10 cellular contexts compared by ENCODE assay signal in the genomic region with DNA sequence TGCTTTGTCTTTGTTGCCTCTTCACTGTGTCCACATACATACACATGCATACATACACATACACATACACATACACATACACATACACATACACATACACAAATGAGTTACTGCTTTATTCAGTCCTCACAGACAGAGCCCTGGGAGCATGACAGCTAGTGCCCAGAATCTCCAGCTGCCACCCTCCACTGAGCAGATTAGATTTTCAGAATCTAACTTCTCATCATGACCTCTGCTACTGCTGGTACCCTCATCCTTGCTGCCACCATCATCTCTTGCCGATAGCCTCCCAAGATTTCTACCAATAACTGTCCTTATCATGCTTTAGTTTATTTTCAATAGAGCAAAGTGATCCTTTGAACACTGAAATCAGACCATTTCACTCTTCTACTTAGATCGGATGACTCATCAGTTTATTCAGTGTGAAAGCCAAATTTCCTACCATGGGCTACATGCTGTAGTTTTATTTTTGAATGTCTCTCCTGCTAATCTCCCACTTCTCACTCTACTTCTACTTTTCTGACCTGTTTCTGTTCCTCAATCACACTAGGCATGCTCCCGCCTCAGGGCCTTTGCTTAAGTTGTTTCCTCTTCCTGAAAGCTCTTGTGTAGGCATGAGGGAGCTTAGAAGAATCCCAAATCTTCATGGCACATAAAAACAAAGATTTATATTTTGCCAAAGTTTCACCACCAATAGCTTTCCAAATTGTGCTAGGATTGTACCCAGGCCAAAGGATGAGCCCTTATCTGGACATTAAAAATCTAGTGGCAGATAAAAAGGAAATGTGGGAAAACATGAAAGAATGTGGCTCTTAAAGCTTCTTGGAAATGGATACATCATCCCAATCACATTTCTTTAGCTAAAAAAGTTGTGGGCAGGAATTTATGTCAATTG. TPM values are rescaled to one million over a fixed set of nuclear protein-coding genes. Genes with fewer than 3 reads are reported as not detected.
DNase-seq lines count a peak whose midpoint lies in the region; ATAC-seq, FAIRE-seq and TF ChIP-seq lines count a peak whose summit lies in the region.
"Had no signal": no experiment of that assay in that cellular context is flagged by ENCODE, and none has a peak within 500 bp of the region (broad histone marks: within the 10 kb centered on the region; RNA-seq: fewer than 3 reads in every experiment).

No MANE protein-coding gene starts in this region.

- dilution Hi-C loops in IMR-90 (cut with HindIII; ENCODE audit: low sequenced_read_pairs, unreplicated experiment), result no loop called here

- POLR2A ChIA-PET in IMR-90 (lab: Charles Lee; ENCODE audit: unreplicated experiment), result interaction anchor here (0.7 kb wide), 1 partner anchor 924 kb away, joined by 3 read pairs; no protein-coding TSS in a partner anchor
- POLR2A ChIA-PET in CD4-positive, alpha-beta memory T cell (lab: Charles Lee; ENCODE audit: partially characterized antibody), result no interaction called here

- H3K4ac ChIP-seq in IMR-90 (ENCODE audit: low read depth, low read length), result peak overlapping the region; percentile 90

- 0% methylated on average over 1 of the region's 3 CpGs; no CpG with 5 or more reads in 1 of the 2 experiments for WGBS in IMR-90 (ENCODE audit: extremely low coverage in 2 of 2, insufficient read length in 1 of 2), 2 experiments

- H4K8ac ChIP-seq in IMR-90 (ENCODE audit: low read depth in 2 of 2, low read length in 2 of 2), result peak overlapping the region; percentile 50 to 84; a peak in 3 of 4 replicates

- in situ Hi-C loops in IMR-90 (cut with MboI; ENCODE audit: low sequenced_read_pairs), result no loop called here

- no peaks in the 10 kb centered on the region for H3K27me3 ChIP-seq in IMR-90 (ENCODE audit: control insufficient read depth, insufficient read depth, low read length)
- H3K27me3 ChIP-seq in CD4-positive, alpha-beta memory T cell (ENCODE audit: insufficient read depth, low read length), result no peaks in the 10 kb centered on the region
- H3K27me3 ChIP-seq: gastrocnemius medialis had no signal

- H3K4me3 Mint-ChIP-seq in CD4-positive, alpha-beta memory T cell, result no peak overlapping the region

- peaks cover 31% of the 10 kb centered on the region for H3K4me1 ChIP-seq in IMR-90 (ENCODE audit: control insufficient read depth, insufficient read depth, low read length)
- H3K4me1 ChIP-seq in CD4-positive, alpha-beta memory T cell (ENCODE audit: insufficient read depth, low read length), result no peaks in the 10 kb centered on the region
- H3K4me1 ChIP-seq: gastrocnemius medialis had no signal

- peak overlapping the region; percentile 32; the same call in 1 of the 2 replicates for H3K56ac ChIP-seq in IMR-90 (ENCODE audit: extremely low read depth, insufficient read depth, low read length)

- FAIRE-seq in D721Med (lab: Jason Lieb, UNC), result peak; percentile 61

- intact Hi-C loops in IMR-90 (cut with micrococcal nuclease), result loop anchor here (2.0 kb wide), 1 partner anchor 171 kb away; no protein-coding TSS in a partner anchor
- intact Hi-C loops in CD4-positive, alpha-beta memory T cell (cut with micrococcal nuclease), result no loop called here

- H2AK9ac ChIP-seq in IMR-90 (replicated peaks; ENCODE audit: low read depth, low read length, poor library complexity), result no peak overlapping the region

- H3K27ac Mint-ChIP-seq in CD4-positive, alpha-beta memory T cell, result peak overlapping the region in 2 of 7 donors; percentile 0 to 22

- peaks cover 0 to 14% (median 3%) of the 10 kb centered on the region in 8 donors for H3K9me3 Mint-ChIP-seq in CD4-positive, alpha-beta memory T cell

- no peaks in the 10 kb centered on the region for H3K36me3 ChIP-seq in IMR-90 (ENCODE audit: control insufficient read depth, insufficient read depth, low read length)
- H3K36me3 ChIP-seq in CD4-positive, alpha-beta memory T cell (ENCODE audit: insufficient read depth, low read length), result no peaks in the 10 kb centered on the region
- H3K36me3 ChIP-seq: gastrocnemius medialis had no signal

- no TSS peak for BruUV-seq in IMR-90 (replicated peaks; lab: Mats Ljungman, UMichigan)

- no peak for TF ChIP-seq POLR2A in IMR-90 (IDR thresholded peaks at IDR 0.05; ENCODE audit: low read depth, low read length)

- peak overlapping the region; percentile 78 for H3K27ac ChIP-seq in IMR-90 (ENCODE audit: insufficient read depth, low read length)
- no peak overlapping the region for H3K27ac ChIP-seq in CD4-positive, alpha-beta memory T cell (ENCODE audit: low read depth, low read length)
- H3K27ac ChIP-seq: gastrocnemius medialis had no signal

- H3K9ac ChIP-seq in IMR-90 (ENCODE audit: low read depth, low read length), result no peak overlapping the region

- peak overlapping the region; percentile 87 for H4K91ac ChIP-seq in IMR-90 (ENCODE audit: insufficient read depth, low read depth, low read length)

- H3K27me3 Mint-ChIP-seq in CD4-positive, alpha-beta memory T cell, result no peaks in the 10 kb centered on the region

- TF ChIP-seq RAD21 in IMR-90 (IDR thresholded peaks at IDR 0.05; ENCODE audit: low read length), result no peak

- CTCF ChIA-PET in IMR-90 (lab: Yijun Ruan, JAX), result interaction anchor here (0.6 kb wide), 2 partner anchors 69 to 216 kb away, joined by 3 read pairs; no protein-coding TSS in a partner anchor
- CTCF ChIA-PET in CD4-positive, alpha-beta memory T cell (lab: Charles Lee; ENCODE audit: partially characterized antibody), result no interaction called here

- DNase-seq in D721Med (ENCODE audit: insufficient read length, low spot score) (no peak), IMR-90 (peak; percentile 80), astrocyte of the hippocampus (ENCODE audit: low read depth, low spot score) (peak; percentile 68), midbrain (lab: John Stamatoyannopoulos, UW) (peak; percentile 9), SK-N-DZ (ENCODE audit: low spot score) (no peak)
- DNase-seq in CD4-positive, alpha-beta memory T cell, result no peak
- DNase-seq: activated CD8-positive, alpha-beta memory T cell treated with anti-CD3 and anti-CD28 coated beads, Interleukin-2, amount 50 U/mL, for 4 hours; gastrocnemius medialis had no signal

- H2AFZ ChIP-seq in IMR-90 (replicated peaks; ENCODE audit: low read length, poor library complexity), result peak overlapping the region; percentile 71

- peak overlapping the region; percentile 89 for H3K14ac ChIP-seq in IMR-90 (replicated peaks; ENCODE audit: low read depth, low read length)

- H2BK120ac ChIP-seq in IMR-90 (ENCODE audit: low read depth, low read length), result peak overlapping the region; percentile 95

- H2BK15ac ChIP-seq in IMR-90 (ENCODE audit: low read depth, low read length), result peak overlapping the region; percentile 97; the same call in 2 of the 3 replicates

- H2BK20ac ChIP-seq in IMR-90 (ENCODE audit: low read depth, low read length), result peak overlapping the region; percentile 96

- peak overlapping the region; percentile 92 for H2AK5ac ChIP-seq in IMR-90 (ENCODE audit: low read depth, low read length)

- H3K4me3 ChIP-seq in IMR-90 (ENCODE audit: insufficient read depth, low read depth, low read length), result no peak overlapping the region
- H3K4me3 ChIP-seq in CD4-positive, alpha-beta memory T cell (ENCODE audit: low read length in 2 of 2), result no peak overlapping the region
- H3K4me3 ChIP-seq: gastrocnemius medialis had no signal

- no peaks in the 10 kb centered on the region; a peak in 2 of 4 replicates for H3K79me1 ChIP-seq in IMR-90 (ENCODE audit: low read depth in 1 of 2, low read length in 2 of 2)

- ATAC-seq in IMR-90 (ENCODE audit: low read depth) (peak; percentile 31), HG03469 (IDR thresholded peaks at IDR 0.05; ENCODE audit: unreplicated experiment) (no peak), HG02840 (IDR thresholded peaks at IDR 0.05; ENCODE audit: low FRiP score, unreplicated experiment) (no peak)
- ATAC-seq: gastrocnemius medialis had no signal

- no peaks in the 10 kb centered on the region for H3K9me3 ChIP-seq in IMR-90 (ENCODE audit: control insufficient read depth, insufficient read depth, low read length)
- H3K9me3 ChIP-seq in CD4-positive, alpha-beta memory T cell (ENCODE audit: control insufficient read depth in 1 of 2, low read length in 2 of 2), result no peaks in the 10 kb centered on the region
- H3K9me3 ChIP-seq: gastrocnemius medialis had no signal

- no peaks in the 10 kb centered on the region for H4K20me1 ChIP-seq in IMR-90 (ENCODE audit: insufficient read depth, low read length)

- H3K9me1 ChIP-seq in IMR-90 (ENCODE audit: insufficient read depth, low read length), result peaks cover 32% of the 10 kb centered on the region

- peak overlapping the region; percentile 79 for H4K5ac ChIP-seq in IMR-90 (ENCODE audit: low read depth, low read length)

- H3K18ac ChIP-seq in IMR-90 (ENCODE audit: low read depth, low read length), result peak overlapping the region; percentile 87

- H2BK5ac ChIP-seq in IMR-90 (ENCODE audit: low read depth, low read length, poor library complexity, severe bottlenecking), result peak overlapping the region; percentile 64

- H3K4me1 Mint-ChIP-seq in CD4-positive, alpha-beta memory T cell, result peaks cover 3 to 8% (median 4%) of the 10 kb centered on the region in 4 donors

- TF ChIP-seq CTCF in D721Med (IDR thresholded peaks at IDR 0.05; ENCODE audit: insufficient read depth, missing control alignments) (no peak), IMR-90 (conservative IDR thresholded peaks at IDR 0.05; ENCODE audit: low read depth, low read length) (no peak)

- H3K36me3 Mint-ChIP-seq in CD4-positive, alpha-beta memory T cell, result peaks cover 0 to under 1% of the 10 kb centered on the region in 2 donors

- peak overlapping the region; percentile 11 for H3K4me2 ChIP-seq in IMR-90 (ENCODE audit: low read depth, low read length)

- H3K23ac ChIP-seq in IMR-90 (ENCODE audit: low read depth, low read length), result peak overlapping the region; percentile 79; the same call in 1 of the 2 replicates

TF ChIP-seq in IMR-90, 13 proteins besides CTCF, POLR2A, EP300 and RAD21 (continues in another document):
- TF ChIP-seq, protein P1, sequence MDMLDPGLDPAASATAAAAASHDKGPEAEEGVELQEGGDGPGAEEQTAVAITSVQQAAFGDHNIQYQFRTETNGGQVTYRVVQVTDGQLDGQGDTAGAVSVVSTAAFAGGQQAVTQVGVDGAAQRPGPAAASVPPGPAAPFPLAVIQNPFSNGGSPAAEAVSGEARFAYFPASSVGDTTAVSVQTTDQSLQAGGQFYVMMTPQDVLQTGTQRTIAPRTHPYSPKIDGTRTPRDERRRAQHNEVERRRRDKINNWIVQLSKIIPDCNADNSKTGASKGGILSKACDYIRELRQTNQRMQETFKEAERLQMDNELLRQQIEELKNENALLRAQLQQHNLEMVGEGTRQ (IDR thresholded peaks at IDR 0.05; ENCODE audit: low read depth, low read length), result no peak
- peak; percentile 15; the same call in 1 of the 2 replicates for TF ChIP-seq BHLHE40 (IDR thresholded peaks at IDR 0.05; ENCODE audit: low read depth, low read length)
- peak; percentile 97 for TF ChIP-seq NFE2L2 (IDR thresholded peaks at IDR 0.05; ENCODE audit: low read depth, low read length)
- TF ChIP-seq FOS (IDR thresholded peaks at IDR 0.05; ENCODE audit: low read depth, low read length), result peak; percentile 88

RNA-seq across cellular contexts. Expression of a gene that starts 42.9 kb away (rescaled TPM):
- total RNA-seq in IMR-90 (2012; rRNA removed), result not detected in 2 replicates
- polyA plus RNA-seq in IMR-90 (2012; rRNA removed), result not detected in 2 replicates
- not detected in 2 replicates for polyA plus RNA-seq in IMR-90 (2012; cell fraction: cytosol; rRNA removed)
- not detected in 2 replicates for polyA plus RNA-seq in IMR-90 (2012; cell fraction: nucleus; rRNA removed; ENCODE audit: low replicate concordance)
- not detected in 2 replicates for polyA plus RNA-seq in SK-N-DZ (2014; cell fraction: cytosol; rRNA removed)
- polyA plus RNA-seq in SK-N-DZ (2014; cell fraction: nucleus; rRNA removed), result not detected in 2 replicates
- total RNA-seq in CD4-positive, alpha-beta memory T cell, result not detected
- polyA plus RNA-seq in CD4-positive, alpha-beta memory T cell, result not detected
- total RNA-seq: gastrocnemius medialis had no signal

Comparison
In these comparisons a context has a peak if more than half of its experiments do, and no peak if none do; other contexts are left out.
1. DNase-seq: peak in IMR-90 (single experiment), astrocyte of the hippocampus (single experiment) and midbrain (single experiment); none in D721Med (single experiment), SK-N-DZ (single experiment) and CD4-positive, alpha-beta memory T cell (0 of 5).